24 cellular contexts compared by ENCODE assay signal in the genomic region with DNA sequence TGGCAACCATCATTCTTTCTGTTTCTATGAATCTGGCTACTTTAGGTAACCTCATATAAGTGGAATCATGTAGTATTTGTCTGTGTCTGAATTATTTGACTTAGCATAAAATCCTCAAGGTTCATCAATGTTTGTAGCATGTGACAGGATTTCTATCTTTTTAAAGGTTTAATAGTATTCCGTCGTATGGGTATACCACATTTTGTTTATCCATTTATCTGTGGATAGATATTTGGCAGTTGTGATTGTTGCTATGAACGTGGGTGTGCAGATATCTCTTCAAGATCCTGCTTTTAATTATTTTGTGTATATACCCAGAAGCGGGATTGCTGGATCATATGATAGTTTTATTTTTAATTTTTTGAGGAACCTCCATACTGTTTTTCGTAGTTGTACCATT.
"Had no signal": no experiment of that assay in that cellular context is flagged by ENCODE, and none has a peak within 500 bp of the region (broad histone marks: within the 10 kb centered on the region; RNA-seq: fewer than 3 reads in every experiment).

No MANE protein-coding gene starts in this region.

- H3K4me3 Mint-ChIP-seq: activated CD8-positive, alpha-beta T cell treated with anti-CD3 and anti-CD28 coated beads, Interleukin-2, amount 10 ng/mL, durations not matched to agents 7 days and 5 days; WTC11 had no signal

- H3K27ac Mint-ChIP-seq: activated CD8-positive, alpha-beta T cell treated with anti-CD3 and anti-CD28 coated beads, Interleukin-2, amount 10 ng/mL, durations not matched to agents 7 days and 5 days; activated naive CD4-positive, alpha-beta T cell treated with anti-CD3 and anti-CD28 coated beads, Interleukin-2, amount 50 U/mL, for 72 hours; WTC11 had no signal

- H3K4me3 ChIP-seq: cardiac muscle cell had no signal

- ATAC-seq: activated naive CD4-positive, alpha-beta T cell treated with anti-CD3 and anti-CD28 coated beads, Interleukin-2, amount 50 U/mL, for 72 hours; WTC11 had no signal

- H3K36me3 ChIP-seq: brain microvascular endothelial cell, cardiac muscle cell had no signal

- H3K9me3 Mint-ChIP-seq: activated naive CD4-positive, alpha-beta T cell treated with anti-CD3 and anti-CD28 coated beads, Interleukin-2, amount 50 U/mL, for 72 hours; T-helper 1 cell treated with Interleukin-12 subunit alpha and Interleukin-12 subunit beta and Interleukin-4 antibody, amounts not matched to agents 30 μg/mL and 1 μg/mL, for 36 hours had no signal

- H3K27ac ChIP-seq: brain microvascular endothelial cell, cardiac muscle cell had no signal

- DNase-seq: activated CD4-positive, alpha-beta T cell treated with anti-CD3 and anti-CD28 coated beads for 48 hours; activated CD4-positive, alpha-beta T cell treated with anti-CD3 and anti-CD28 coated beads, Interleukin-2, amount 50 U/mL, for 4 hours; activated CD4-positive, CD25-positive, alpha-beta regulatory T cell treated with anti-CD3 and anti-CD28 coated beads, Interleukin-2, amount 50 U/mL, for 72 hours; activated CD8-positive, alpha-beta memory T cell treated with anti-CD3 and anti-CD28 coated beads, Interleukin-2, amount 50 U/mL, for 48 hours; activated CD8-positive, alpha-beta T cell treated with anti-CD3 and anti-CD28 coated beads, Interleukin-2, amount 10 ng/mL, durations not matched to agents 7 days and 5 days; activated effector memory CD4-positive, alpha-beta T cell treated with anti-CD3 and anti-CD28 coated beads, Interleukin-2, amount 50 U/mL, for 16 hours; activated naive CD4-positive, alpha-beta T cell treated with Interleukin-2 at 50 U/mL for 16 hours; activated T-cell treated with anti-CD3 and anti-CD28 coated beads, Interleukin-2, amount 50 U/mL, for 1 hour; brain microvascular endothelial cell; cerebellar nuclear complex; Kasumi-1; NCI-H1048; NCI-H146; NCI-H1930; NCI-H2107; NCI-H2171 treated with DMSO at 0.1 percent for 48 hours; NCI-H226; NCI-H526; NCI-H774; SIG-M5 had no signal

- H3K27me3 ChIP-seq: brain microvascular endothelial cell, cardiac muscle cell had no signal
